28 cellular contexts compared by ENCODE assay signal in genomic region chr6:23335894-23336293, GRCh38.
"Had no signal": no experiment of that assay in that cellular context is flagged by ENCODE, and none has a peak within 500 bp of the region (broad histone marks: within the 10 kb centered on the region; RNA-seq: fewer than 3 reads in every experiment).

No MANE protein-coding gene starts in this region.

- H3K27ac ChIP-seq: stomach, suprapubic skin, testis, thoracic aorta, tibial artery, tibial nerve, transverse colon, upper lobe of left lung, upper lobe of right lung, uterus, vagina had no signal

- FAIRE-seq: urothelium cell line had no signal

- H3K4me1 Mint-ChIP-seq: stimulated activated effector memory CD8-positive, alpha-beta T cell treated with anti-CD3 and anti-CD28 coated beads, Interleukin-12 subunit alpha, Interleukin-12 subunit beta, amount 100 ng/mL, for 72 hours; stimulated activated memory B cell treated with anti-CD40 and anti-IgM and Interleukin-4, amounts not matched to agents 10 μg/mL and 1 μg/mL and 100 μg/mL, for 72 hours; stimulated activated naive B cell treated with anti-CD40 and anti-IgM and Interleukin-4, amounts not matched to agents 10 μg/mL and 1 μg/mL and 100 μg/mL, for 72 hours; stimulated activated naive CD8-positive, alpha-beta T cell treated with anti-CD3 and anti-CD28 coated beads, Interleukin-15, amount 100 ng/mL, for 72 hours had no signal

- H3K36me3 ChIP-seq: stomach, suprapubic skin, thoracic aorta, tibial artery, tibial nerve, transverse colon, upper lobe of left lung, upper lobe of right lung, uterus, vagina had no signal

- DNase-seq: stimulated activated CD4-positive, alpha-beta T cell treated with anti-CD3 and anti-CD28 coated beads, Interleukin-2, amount 100 ng/mL, for 48 hours; stimulated activated CD4-positive, alpha-beta T cell treated with anti-CD3 and anti-CD28 coated beads, Interleukin-4, amount 100 ng/mL, for 1 hour; stimulated activated CD4-positive, alpha-beta T cell treated with anti-CD3 and anti-CD28 coated beads, Interleukin-4, amount 100 ng/mL, for 24 hours; stimulated activated CD4-positive, alpha-beta T cell treated with anti-CD3 and anti-CD28 coated beads, Interleukin-4, amount 100 ng/mL, for 4 hours; stimulated activated CD8-positive, alpha-beta memory T cell treated with anti-CD3 and anti-CD28 coated beads, Interleukin-4, amount 100 ng/mL, for 48 hours; stimulated activated naive B cell treated with anti-CD40 and anti-IgM and Interleukin-4, amounts not matched to agents 10 μg/mL and 1 μg/mL and 100 μg/mL, for 72 hours; stimulated activated naive CD4-positive, alpha-beta T cell; stimulated activated naive CD4-positive, alpha-beta T cell treated with Interleukin-2 at 50 U/mL for 16 hours; stimulated activated naive CD8-positive, alpha-beta T cell treated with anti-CD3 and anti-CD28 coated beads, Interleukin-15, amount 100 ng/mL, for 72 hours; stimulated activated naive CD8-positive, alpha-beta T cell treated with anti-CD3 and anti-CD28 coated beads, Interleukin-15, Interleukin-2, amounts not matched to agents 100 U/mL and 50 U/mL, for 24 hours; stomach; substantia nigra; testis; tibial artery; transverse colon; trophoblast cell; upper lobe of left lung; upper lobe of right lung; uterus had no signal

- H3K36me3 Mint-ChIP-seq: stimulated activated effector memory CD8-positive, alpha-beta T cell treated with anti-CD3 and anti-CD28 coated beads, Interleukin-12 subunit alpha, Interleukin-12 subunit beta, amount 100 ng/mL, for 72 hours; stimulated activated memory B cell treated with anti-CD40 and anti-IgM and Interleukin-4, amounts not matched to agents 10 μg/mL and 1 μg/mL and 100 μg/mL, for 72 hours; stimulated activated naive B cell treated with anti-CD40 and anti-IgM and Interleukin-4, amounts not matched to agents 10 μg/mL and 1 μg/mL and 100 μg/mL, for 72 hours; type B pancreatic cell had no signal

- H3K27me3 ChIP-seq: stomach, suprapubic skin, testis, tibial artery, tibial nerve, transverse colon, upper lobe of left lung, upper lobe of right lung, uterus, vagina had no signal

- H3K9me3 Mint-ChIP-seq: stimulated activated naive CD8-positive, alpha-beta T cell treated with anti-CD3 and anti-CD28 coated beads, Interleukin-15, amount 100 ng/mL, for 72 hours had no signal

- ATAC-seq: stimulated activated effector memory CD8-positive, alpha-beta T cell treated with anti-CD3 and anti-CD28 coated beads, Interleukin-12 subunit alpha, Interleukin-12 subunit beta, amount 100 ng/mL, for 72 hours; stimulated activated memory B cell treated with anti-CD40 and anti-IgM and Interleukin-4, amounts not matched to agents 10 μg/mL and 1 μg/mL and 100 μg/mL, for 72 hours; stimulated activated naive B cell treated with anti-CD40 and anti-IgM and Interleukin-4, amounts not matched to agents 10 μg/mL and 1 μg/mL and 100 μg/mL, for 72 hours; stimulated activated naive CD8-positive, alpha-beta T cell treated with anti-CD3 and anti-CD28 coated beads, Interleukin-15, amount 100 ng/mL, for 72 hours; stimulated activated naive CD8-positive, alpha-beta T cell treated with anti-CD3 and anti-CD28 coated beads, Interleukin-15, Interleukin-2, amounts not matched to agents 100 U/mL and 50 U/mL, for 24 hours; upper lobe of right lung had no signal

- H3K27me3 Mint-ChIP-seq: stimulated activated memory B cell treated with anti-CD40 and anti-IgM and Interleukin-4, amounts not matched to agents 10 μg/mL and 1 μg/mL and 100 μg/mL, for 72 hours; stimulated activated naive B cell treated with anti-CD40 and anti-IgM and Interleukin-4, amounts not matched to agents 10 μg/mL and 1 μg/mL and 100 μg/mL, for 72 hours; stimulated activated naive CD8-positive, alpha-beta T cell treated with anti-CD3 and anti-CD28 coated beads, Interleukin-15, amount 100 ng/mL, for 72 hours; stimulated activated naive CD8-positive, alpha-beta T cell treated with anti-CD3 and anti-CD28 coated beads, Interleukin-15, Interleukin-2, amounts not matched to agents 100 ng/mL and 50 ng/mL, for 24 hours had no signal

- H3K4me3 ChIP-seq: stomach, suprapubic skin, testis, thoracic aorta, tibial artery, tibial nerve, transverse colon, upper lobe of left lung, upper lobe of right lung, uterus, vagina had no signal

- H3K4me3 Mint-ChIP-seq: stimulated activated effector memory CD8-positive, alpha-beta T cell treated with anti-CD3 and anti-CD28 coated beads, Interleukin-12 subunit alpha, Interleukin-12 subunit beta, amount 100 ng/mL, for 72 hours; stimulated activated memory B cell treated with anti-CD40 and anti-IgM and Interleukin-4, amounts not matched to agents 10 μg/mL and 1 μg/mL and 100 μg/mL, for 72 hours; stimulated activated naive B cell treated with anti-CD40 and anti-IgM and Interleukin-4, amounts not matched to agents 10 μg/mL and 1 μg/mL and 100 μg/mL, for 72 hours; stimulated activated naive CD8-positive, alpha-beta T cell treated with anti-CD3 and anti-CD28 coated beads, Interleukin-15, amount 100 ng/mL, for 72 hours; stimulated activated naive CD8-positive, alpha-beta T cell treated with anti-CD3 and anti-CD28 coated beads, Interleukin-15, Interleukin-2, amounts not matched to agents 100 ng/mL and 50 ng/mL, for 24 hours; type B pancreatic cell had no signal

- H3K27ac Mint-ChIP-seq: stimulated activated effector memory CD8-positive, alpha-beta T cell treated with anti-CD3 and anti-CD28 coated beads, Interleukin-12 subunit alpha, Interleukin-12 subunit beta, amount 100 ng/mL, for 72 hours; stimulated activated memory B cell treated with anti-CD40 and anti-IgM and Interleukin-4, amounts not matched to agents 10 μg/mL and 1 μg/mL and 100 μg/mL, for 72 hours; stimulated activated naive B cell treated with anti-CD40 and anti-IgM and Interleukin-4, amounts not matched to agents 10 μg/mL and 1 μg/mL and 100 μg/mL, for 72 hours; stimulated activated naive CD8-positive, alpha-beta T cell treated with anti-CD3 and anti-CD28 coated beads, Interleukin-15, amount 100 ng/mL, for 72 hours; stimulated activated naive CD8-positive, alpha-beta T cell treated with anti-CD3 and anti-CD28 coated beads, Interleukin-15, Interleukin-2, amounts not matched to agents 100 ng/mL and 50 ng/mL, for 24 hours; type B pancreatic cell had no signal

- H3K9me3 ChIP-seq: stomach, suprapubic skin, testis, thoracic aorta, tibial artery, tibial nerve, transverse colon, upper lobe of left lung, upper lobe of right lung, uterus, vagina had no signal

- H3K4me1 ChIP-seq: stomach, suprapubic skin, testis, tibial artery, tibial nerve, transverse colon, upper lobe of left lung, upper lobe of right lung, uterus, vagina had no signal
